Comparison of ENCODE assay signal across 28 cellular contexts in genomic region chr4:173675446-173675845, GRCh38.
"Had no signal": no experiment of that assay in that cellular context is flagged by ENCODE, and none has a peak within 500 bp of the region (broad histone marks: within the 10 kb centered on the region; RNA-seq: fewer than 3 reads in every experiment).

No MANE protein-coding gene starts in this region.

- DNase-seq: colonic mucosa; cortex of kidney; dermis blood vessel endothelial cell; dorsolateral prefrontal cortex; effector CD4-positive, alpha-beta T cell; effector CD8-positive, alpha-beta T cell; effector memory CD4-positive, alpha-beta T cell; effector memory CD8-positive, alpha-beta T cell; endodermal cell; erythroblast; esophagus squamous epithelium; foreskin fibroblast; foreskin keratinocyte; foreskin melanocyte; gastrocnemius medialis; glutamatergic neuron; head of caudate nucleus; heart left ventricle; heart right ventricle had no signal

- H3K27ac ChIP-seq: colonic mucosa, coronary artery, dorsolateral prefrontal cortex, epithelial cell of prostate, esophagus muscularis mucosa, esophagus squamous epithelium, foreskin keratinocyte, gastrocnemius medialis, gastroesophageal sphincter, heart left ventricle, heart right ventricle had no signal

- H3K9me3 ChIP-seq: colonic mucosa, esophagus muscularis mucosa, esophagus squamous epithelium, gastrocnemius medialis, gastroesophageal sphincter had no signal

- ATAC-seq: effector memory CD8-positive, alpha-beta T cell; esophagus mucosa; foreskin keratinocyte; gastrocnemius medialis; gastroesophageal sphincter; heart left ventricle; heart right ventricle had no signal

- H3K4me3 ChIP-seq: colonic mucosa, coronary artery, dorsolateral prefrontal cortex, esophagus muscularis mucosa, esophagus squamous epithelium, gastrocnemius medialis, gastroesophageal sphincter, heart left ventricle, heart right ventricle had no signal

- H3K36me3 ChIP-seq: colonic mucosa, esophagus muscularis mucosa, esophagus squamous epithelium, gastrocnemius medialis, gastroesophageal sphincter, heart left ventricle, heart right ventricle had no signal

- H3K4me1 ChIP-seq: colonic mucosa, esophagus muscularis mucosa, esophagus squamous epithelium, foreskin keratinocyte, gastrocnemius medialis, gastroesophageal sphincter had no signal

- FAIRE-seq: colon, endometrium, endothelial cell of umbilical vein, frontal cortex had no signal

- H3K27me3 ChIP-seq: colonic mucosa, esophagus muscularis mucosa, esophagus squamous epithelium, foreskin keratinocyte, gastrocnemius medialis, gastroesophageal sphincter, heart left ventricle, heart right ventricle had no signal
